In genomic region chr1:209063816-209064664, GRCh38 we compare ENCODE assay signal across 1 cellular context.
TF ChIP-seq lines count a peak whose summit lies in the region.

No MANE protein-coding gene starts in this region.

TF ChIP-seq in WTC11, 78 proteins besides CTCF, POLR2A, EP300 and RAD21 (continued from another document):
- TF ChIP-seq MXD4 (CRISPR knock-in tag; IDR thresholded peaks at IDR 0.05; ENCODE audit: borderline replicate concordance) (no peak), ELF4 (CRISPR knock-in tag; IDR thresholded peaks at IDR 0.05; ENCODE audit: low read depth) (no peak), PRDM15 (CRISPR knock-in tag; IDR thresholded peaks at IDR 0.05) (no peak), MAX (CRISPR knock-in tag; IDR thresholded peaks at IDR 0.05) (no peak), AR (CRISPR knock-in tag; IDR thresholded peaks at IDR 0.05) (no peak)
